8 cellular contexts compared by ENCODE assay signal in genomic region chr4:80138556-80139538, GRCh38. TPM values are rescaled to one million over a fixed set of nuclear protein-coding genes. Genes with fewer than 3 reads are reported as not detected.
A peak's percentile ranks its signal among the peaks of the same experiment; 100 is the strongest.
DNase-seq lines count a peak whose midpoint lies in the region; ATAC-seq and TF ChIP-seq lines count a peak whose summit lies in the region.

No MANE protein-coding gene starts in this region.

- ATAC-seq in GM21576 (IDR thresholded peaks at IDR 0.05; ENCODE audit: unreplicated experiment): peak; percentile 96
- peak; percentile 98 to 99 for ATAC-seq in activated T-cell treated with anti-CD3 and anti-CD28 coated beads, Interleukin-2, amount 50 U/mL, for 72 hours (replicated peaks in 1 of 2)

- H3K36me3 Mint-ChIP-seq in CD8-positive, alpha-beta memory T cell: no peaks in the 10 kb centered on the region
- no peaks in the 10 kb centered on the region for H3K36me3 Mint-ChIP-seq in activated T-cell treated with anti-CD3 and anti-CD28 coated beads, Interleukin-2, amount 50 U/mL, for 72 hours (ENCODE audit: insufficient read depth in 2 of 2)

- DNase-seq in CD8-positive, alpha-beta memory T cell: peak; percentile 7 to 72 (median 51)
- DNase-seq in Kasumi-1 (lab: John Stamatoyannopoulos, UW) (peak; percentile 66 to 77), GM19238 (ENCODE audit: insufficient read length, low spot score) (no peak), A673 (ENCODE audit: low spot score) (no peak), H4 (ENCODE audit: low spot score) (no peak)
- DNase-seq in activated T-cell treated with anti-CD3 and anti-CD28 coated beads, Interleukin-2, amount 50 U/mL, for 72 hours: peak; percentile 50 to 64

- POLR2A ChIA-PET in CD8-positive, alpha-beta memory T cell (lab: Charles Lee): interaction anchor here (0.6 to 2.1 kb wide), 7 partner anchors 10 to 66 kb away, joined by 3 to 7 read pairs (median 5); partner anchors contain the start of gene ANTXR2
- POLR2A ChIA-PET in A673 (lab: Charles Lee; ENCODE audit: low non-redundant PET): no interaction called here

- CTCF ChIA-PET in CD8-positive, alpha-beta memory T cell (lab: Charles Lee): interaction anchor here (1.0 to 5.4 kb wide), 8 partner anchors 8 to 352 kb away, joined by 3 to 37 read pairs (median 6); partner anchors contain the start of gene ANTXR2
- CTCF ChIA-PET in A673 (lab: Charles Lee): no interaction called here

- no peaks in the 10 kb centered on the region for H3K9me3 ChIP-seq in CD8-positive, alpha-beta memory T cell (ENCODE audit: low read length)
- no peaks in the 10 kb centered on the region for H3K9me3 ChIP-seq in skeletal muscle satellite cell (replicated peaks; ENCODE audit: low read length)
- no peaks in the 10 kb centered on the region for H3K9me3 ChIP-seq in A673 (ENCODE audit: low read depth, low read length, poor library complexity, severe bottlenecking)

- H3K36me3 ChIP-seq in CD8-positive, alpha-beta memory T cell (ENCODE audit: insufficient read depth, low read length): no peaks in the 10 kb centered on the region
- no peaks in the 10 kb centered on the region for H3K36me3 ChIP-seq in skeletal muscle satellite cell (ENCODE audit: insufficient read depth, low read length)
- no peaks in the 10 kb centered on the region for H3K36me3 ChIP-seq in A673 (ENCODE audit: insufficient read depth, low read length, poor library complexity, severe bottlenecking)

- no TSS peak for BruUV-seq in A673 (replicated peaks; lab: Mats Ljungman, UMichigan)

- H3K4me2 ChIP-seq in skeletal muscle satellite cell (ENCODE audit: low read length): peak overlapping the region; percentile 25

- peaks cover 26 to 54% (median 49%) of the 10 kb centered on the region in 3 donors for H3K4me1 Mint-ChIP-seq in CD8-positive, alpha-beta memory T cell
- peaks cover 46% of the 10 kb centered on the region for H3K4me1 Mint-ChIP-seq in activated T-cell treated with anti-CD3 and anti-CD28 coated beads, Interleukin-2, amount 50 U/mL, for 72 hours (ENCODE audit: low read depth)

- peaks cover 37% of the 10 kb centered on the region for H3K4me1 ChIP-seq in CD8-positive, alpha-beta memory T cell (ENCODE audit: insufficient read depth, low read length)
- H3K4me1 ChIP-seq in skeletal muscle satellite cell (ENCODE audit: control insufficient read depth, insufficient read depth, low read length) (peaks cover 32% of the 10 kb centered on the region), A673 (ENCODE audit: insufficient read depth, low read length, poor library complexity, severe bottlenecking) (no peaks in the 10 kb centered on the region)

- H3K4me3 Mint-ChIP-seq in CD8-positive, alpha-beta memory T cell: peak overlapping the region in 6 of 7 donors; percentile 1 to 55 (median 6)
- H3K4me3 Mint-ChIP-seq in activated T-cell treated with anti-CD3 and anti-CD28 coated beads, Interleukin-2, amount 50 U/mL, for 72 hours: peak overlapping the region; percentile 46 to 75

- no peak for TF ChIP-seq CTCF in A673 (conservative IDR thresholded peaks at IDR 0.05; ENCODE audit: low read depth, low read length)

- intact Hi-C loops in A673 (cut with micrococcal nuclease; ENCODE audit: unreplicated experiment): no loop called here

- H3K27me3 ChIP-seq in CD8-positive, alpha-beta memory T cell (ENCODE audit: insufficient read depth, low read length, poor library complexity, severe bottlenecking): no peaks in the 10 kb centered on the region
- H3K27me3 ChIP-seq in skeletal muscle satellite cell (ENCODE audit: control insufficient read depth, insufficient read depth, low read length): no peaks in the 10 kb centered on the region
- no peaks in the 10 kb centered on the region for H3K27me3 ChIP-seq in A673 (replicated peaks; ENCODE audit: insufficient read depth, low read depth, low read length, poor library complexity)

- H3K27ac Mint-ChIP-seq in CD8-positive, alpha-beta memory T cell: peak overlapping the region; percentile 62 to 91 (median 79)
- peak overlapping the region; percentile 41 for H3K27ac Mint-ChIP-seq in activated T-cell treated with anti-CD3 and anti-CD28 coated beads, Interleukin-2, amount 50 U/mL, for 72 hours

- no peak overlapping the region for H3K4me3 ChIP-seq in CD8-positive, alpha-beta memory T cell (ENCODE audit: low read length)
- no peak overlapping the region for H3K4me3 ChIP-seq in skeletal muscle satellite cell (ENCODE audit: low read length)
- no peak overlapping the region for H3K4me3 ChIP-seq in A673 (ENCODE audit: low read depth, low read length, poor library complexity, severe bottlenecking)

- peak overlapping the region; percentile 29 for H3K9ac ChIP-seq in skeletal muscle satellite cell (ENCODE audit: low read depth, low read length)

- H3K9me3 Mint-ChIP-seq in CD8-positive, alpha-beta memory T cell: no peaks in the 10 kb centered on the region
- H3K9me3 Mint-ChIP-seq in activated T-cell treated with anti-CD3 and anti-CD28 coated beads, Interleukin-2, amount 50 U/mL, for 72 hours: no peaks in the 10 kb centered on the region

- peak overlapping the region; percentile 18 for H3K27ac ChIP-seq in CD8-positive, alpha-beta memory T cell (ENCODE audit: low read depth, low read length)
- no peak overlapping the region for H3K27ac ChIP-seq in A673 (ENCODE audit: low read depth, low read length, poor library complexity, severe bottlenecking)

- no peaks in the 10 kb centered on the region for H3K27me3 Mint-ChIP-seq in CD8-positive, alpha-beta memory T cell
- H3K27me3 Mint-ChIP-seq in activated T-cell treated with anti-CD3 and anti-CD28 coated beads, Interleukin-2, amount 50 U/mL, for 72 hours (ENCODE audit: low read depth): no peaks in the 10 kb centered on the region

RNA-seq across cellular contexts. Expression of gene PRDM8, which starts 58.5 kb away (rescaled TPM):
- total RNA-seq in CD8-positive, alpha-beta memory T cell: 10 to 100 TPM; 10.9 to 12.7 TPM
- 2.4 TPM for polyA plus RNA-seq in CD8-positive, alpha-beta memory T cell
- total RNA-seq in activated T-cell treated with anti-CD3 and anti-CD28 coated beads, Interleukin-2, amount 50 U/mL, for 72 hours: 1 to 10 TPM; 1.8 to 3.3 TPM
- total RNA-seq in skeletal muscle satellite cell (2012; rRNA removed): 1.3 and 3.5 TPM in 2 replicates
- 0.09 TPM in 1 of 2 replicates, not detected in the other for total RNA-seq in A673 (2021)
- total RNA-seq in H4 (2014; rRNA removed; shearing (Covaris generic)): 0.12 TPM in 2 replicates

Comparison
In these comparisons a context has a peak if more than half of its experiments do, and no peak if none do; other contexts are left out.
1. DNase-seq: peak in CD8-positive, alpha-beta memory T cell (5 of 5), Kasumi-1 (2 of 2) and activated T-cell treated with anti-CD3 and anti-CD28 coated beads, Interleukin-2, amount 50 U/mL, for 72 hours (2 of 2); none in GM19238 (single experiment), A673 (single experiment) and H4 (single experiment).